ENCODE assay signal across 14 cellular contexts in the genomic region with DNA sequence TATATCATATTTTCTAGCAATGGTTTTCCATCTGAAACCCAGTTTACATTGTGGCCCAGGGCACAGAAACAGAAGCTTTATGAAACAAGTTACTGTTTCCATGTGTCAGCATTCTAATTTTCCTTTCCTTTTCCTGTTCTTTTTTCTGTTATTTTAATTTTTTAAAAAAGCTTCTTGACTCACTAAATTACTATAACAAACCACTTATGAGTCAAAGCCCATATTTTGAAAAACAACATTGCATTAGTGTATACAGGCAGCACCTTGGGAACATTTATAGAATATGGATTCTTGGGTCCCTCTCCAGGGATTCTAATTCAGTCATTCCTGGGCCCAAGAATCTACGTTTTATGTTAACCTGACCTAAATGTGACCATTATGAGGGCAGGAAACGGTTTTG.
A peak's percentile ranks its signal among the peaks of the same experiment; 100 is the strongest.
DNase-seq lines count a peak whose midpoint lies in the region; ATAC-seq lines count a peak whose summit lies in the region.
"Had no signal": no experiment of that assay in that cellular context is flagged by ENCODE, and none has a peak within 500 bp of the region (broad histone marks: within the 10 kb centered on the region; RNA-seq: fewer than 3 reads in every experiment).

No MANE protein-coding gene starts in this region.

- H2BK15ac ChIP-seq in mesenchymal stem cell (ENCODE audit: low read depth, poor library complexity, severe bottlenecking): no peak overlapping the region

- no peak overlapping the region for H4K8ac ChIP-seq in mesenchymal stem cell (ENCODE audit: low read length)

- H3K79me1 ChIP-seq in mesenchymal stem cell (replicated peaks; ENCODE audit: low read length, poor library complexity, severe bottlenecking): no peaks in the 10 kb centered on the region

- peak overlapping the region; percentile 94 for H3K27ac Mint-ChIP-seq in T-helper 2 cell treated with Interferon-gamma antibody and Interleukin-4, amounts not matched to agents 5 μg/mL and 100 μg/mL, for 36 hours
- peak overlapping the region; percentile 94 for H3K27ac Mint-ChIP-seq in activated T-helper 17 cell treated with anti-CD3 and anti-CD28 coated beads, Interleukin-2, amount 50 U/mL, for 72 hours
- H3K27ac Mint-ChIP-seq: GM23338 had no signal

- no peak overlapping the region for H3K4me3 Mint-ChIP-seq in T-helper 2 cell treated with Interferon-gamma antibody and Interleukin-4, amounts not matched to agents 5 μg/mL and 100 μg/mL, for 36 hours
- H3K4me3 Mint-ChIP-seq in activated T-helper 17 cell treated with anti-CD3 and anti-CD28 coated beads, Interleukin-2, amount 50 U/mL, for 72 hours: peak overlapping the region; percentile 67
- H3K4me3 Mint-ChIP-seq: GM23338 had no signal

- H2BK5ac ChIP-seq in mesenchymal stem cell (ENCODE audit: low read depth, low read length, poor library complexity, severe bottlenecking): no peak overlapping the region

- 100% methylated on average over 1 of the region's 2 CpGs for WGBS in mesenchymal stem cell

- H2AFZ ChIP-seq in mesenchymal stem cell (ENCODE audit: low read depth, low read length): no peak overlapping the region
- H2AFZ ChIP-seq: GM23338 had no signal

- no peak overlapping the region for H3K27ac ChIP-seq in mesenchymal stem cell (ENCODE audit: low read length, poor library complexity, severe bottlenecking)
- H3K27ac ChIP-seq: VCaP had no signal

- no peak overlapping the region for H3K18ac ChIP-seq in mesenchymal stem cell (ENCODE audit: low read depth in 1 of 2, low read length in 2 of 2)

- ATAC-seq in activated T-helper 17 cell treated with anti-CD3 and anti-CD28 coated beads, Interleukin-2, amount 50 U/mL, for 72 hours (replicated peaks): peak; percentile 4
- ATAC-seq: GM23338 had no signal

- H3K9me3 Mint-ChIP-seq in T-helper 2 cell treated with Interferon-gamma antibody and Interleukin-4, amounts not matched to agents 5 μg/mL and 100 μg/mL, for 36 hours: peaks cover 5% of the 10 kb centered on the region
- H3K9me3 Mint-ChIP-seq in activated T-helper 17 cell treated with anti-CD3 and anti-CD28 coated beads, Interleukin-2, amount 50 U/mL, for 72 hours: no peaks in the 10 kb centered on the region
- H3K9me3 Mint-ChIP-seq: GM23338 had no signal

- H3K4ac ChIP-seq in mesenchymal stem cell (ENCODE audit: low read depth in 1 of 2, low read length in 2 of 2): no peak overlapping the region

- H3K14ac ChIP-seq in mesenchymal stem cell (ENCODE audit: low read length in 2 of 2): no peak overlapping the region

- no peak for DNase-seq in T-helper 2 cell treated with Interferon-gamma antibody and Interleukin-4, amounts not matched to agents 5 μg/mL and 100 μg/mL, for 36 hours (ENCODE audit: low spot score)
- DNase-seq in T-helper 2 cell (no peak), mesenchymal stem cell (no peak), LoVo (ENCODE audit: low spot score) (no peak), GF-D8 (lab: John Stamatoyannopoulos, UW) (no peak), hippocampal formation (lab: John Stamatoyannopoulos, UW) (no peak)
- DNase-seq: activated naive CD4-positive, alpha-beta T cell; dermis blood vessel endothelial cell; NCI-H226 had no signal

- no peak overlapping the region for H3K4me2 ChIP-seq in mesenchymal stem cell (ENCODE audit: low read length, poor library complexity, severe bottlenecking)
- H3K4me2 ChIP-seq: GM23338 had no signal

- H3K27me3 Mint-ChIP-seq in T-helper 2 cell treated with Interferon-gamma antibody and Interleukin-4, amounts not matched to agents 5 μg/mL and 100 μg/mL, for 36 hours (ENCODE audit: low read depth): peaks cover 24% of the 10 kb centered on the region
- no peaks in the 10 kb centered on the region for H3K27me3 Mint-ChIP-seq in activated T-helper 17 cell treated with anti-CD3 and anti-CD28 coated beads, Interleukin-2, amount 50 U/mL, for 72 hours
- H3K27me3 Mint-ChIP-seq: stimulated activated naive B cell treated with anti-CD40 and anti-IgM and Interleukin-4, amounts not matched to agents 10 μg/mL and 1 μg/mL and 100 μg/mL, for 72 hours had no signal

- H4K91ac ChIP-seq in mesenchymal stem cell (ENCODE audit: low read length): no peak overlapping the region

- peaks cover 3% of the 10 kb centered on the region for H3K36me3 Mint-ChIP-seq in T-helper 2 cell treated with Interferon-gamma antibody and Interleukin-4, amounts not matched to agents 5 μg/mL and 100 μg/mL, for 36 hours (ENCODE audit: low read depth)
- no peaks in the 10 kb centered on the region for H3K36me3 Mint-ChIP-seq in activated T-helper 17 cell treated with anti-CD3 and anti-CD28 coated beads, Interleukin-2, amount 50 U/mL, for 72 hours (ENCODE audit: low read depth)
- H3K36me3 Mint-ChIP-seq: stimulated activated naive B cell treated with anti-CD40 and anti-IgM and Interleukin-4, amounts not matched to agents 10 μg/mL and 1 μg/mL and 100 μg/mL, for 72 hours had no signal

- peaks cover 50% of the 10 kb centered on the region for H3K4me1 Mint-ChIP-seq in T-helper 2 cell treated with Interferon-gamma antibody and Interleukin-4, amounts not matched to agents 5 μg/mL and 100 μg/mL, for 36 hours (ENCODE audit: low read depth)
- H3K4me1 Mint-ChIP-seq in activated T-helper 17 cell treated with anti-CD3 and anti-CD28 coated beads, Interleukin-2, amount 50 U/mL, for 72 hours: peaks cover 23% of the 10 kb centered on the region
- H3K4me1 Mint-ChIP-seq: GM23338 had no signal

- no peaks in the 10 kb centered on the region for H3K27me3 ChIP-seq in mesenchymal stem cell (ENCODE audit: control insufficient read depth in 1 of 2, insufficient read depth in 1 of 2, low read length in 2 of 2)

- no peaks in the 10 kb centered on the region for H3K36me3 ChIP-seq in mesenchymal stem cell (ENCODE audit: control insufficient read depth in 1 of 2, insufficient read depth in 2 of 2, low read depth in 1 of 2, low read length in 2 of 2)

- H2BK120ac ChIP-seq in mesenchymal stem cell (ENCODE audit: low read depth, low read length): peak overlapping the region; percentile 24

- peaks cover 10% of the 10 kb centered on the region for H3K4me1 ChIP-seq in mesenchymal stem cell (ENCODE audit: control insufficient read depth, insufficient read depth, low read depth, low read length)

- no peaks in the 10 kb centered on the region for H3K9me3 ChIP-seq in mesenchymal stem cell (ENCODE audit: control insufficient read depth, low read length)

- no peak overlapping the region for H2BK12ac ChIP-seq in mesenchymal stem cell (ENCODE audit: low read length in 2 of 2)

- H3K4me3 ChIP-seq in GM08714 (ENCODE audit: low read length) (peak overlapping the region; percentile 49; the same call in 1 of the 2 replicates), mesenchymal stem cell (ENCODE audit: insufficient read depth in 1 of 2, low read depth in 1 of 2, low read length in 2 of 2) (no peak overlapping the region)
- H3K4me3 ChIP-seq: GM23338 had no signal

- no peak overlapping the region for H3K9ac ChIP-seq in mesenchymal stem cell (ENCODE audit: low read length)

- no peak overlapping the region for H2AK5ac ChIP-seq in mesenchymal stem cell (ENCODE audit: low read length, severe bottlenecking)

- no peak overlapping the region for H3K23ac ChIP-seq in mesenchymal stem cell (ENCODE audit: low read length in 2 of 2)
